ENCODE assay signal across 8 cellular contexts in genomic region chr19:12668937-12669271, GRCh38. TPM values are rescaled to one million over a fixed set of nuclear protein-coding genes. Genes with fewer than 3 reads are reported as not detected.
DNase-seq lines count a peak whose midpoint lies in the region; ATAC-seq and TF ChIP-seq lines count a peak whose summit lies in the region.

No MANE protein-coding gene starts in this region.

- no peak for TF ChIP-seq CTCF in AG10803 (conservative IDR thresholded peaks at IDR 0.05; ENCODE audit: low read length)

- ATAC-seq in left colon (peak; percentile 17), GM19328 (IDR thresholded peaks at IDR 0.05; ENCODE audit: unreplicated experiment) (no peak)

- peak; percentile 64 for DNase-seq in AG10803 (ENCODE audit: low read depth)
- DNase-seq in HK-2 (ENCODE audit: unreplicated experiment), result peak; percentile 67
- peak; percentile 18 to 38 (median 25) for DNase-seq in activated CD4-positive, CD25-positive, alpha-beta regulatory T cell (lab: John Stamatoyannopoulos, UW)
- peak; percentile 65 for DNase-seq in central memory CD4-positive, alpha-beta T cell
- peak; percentile 69 for DNase-seq in left colon
- DNase-seq in stimulated activated CD4-positive, alpha-beta T cell treated with anti-CD3 and anti-CD28 coated beads, Interleukin-1b, Interleukin-23, amount 100 ng/mL, for 4 hours (ENCODE audit: low read depth in 2 of 2), result peak; percentile 51 to 59
- DNase-seq in HuH-7 (ENCODE audit: low spot score), result no peak

- intact Hi-C loops in left colon (cut with DNase I, micrococcal nuclease), result no loop called here

- peak overlapping the region; percentile 95 for H3K4me3 ChIP-seq in AG10803 (ENCODE audit: low read length)

RNA-seq across cellular contexts. Expression of gene WDR83, which starts 2.3 kb away (rescaled TPM):
- 1 to 10 TPM; 6.6 to 8.3 TPM for total RNA-seq in left colon

RNA-seq across cellular contexts. Expression of gene MAN2B1, which starts 2.4 kb away (rescaled TPM):
- total RNA-seq in left colon, result 100 to 1,000 TPM in 1 of 2 donors, 10 to 100 TPM in 1; 77.9 to 116 TPM

RNA-seq across cellular contexts. Expression of gene DHPS, which starts 12.8 kb away (rescaled TPM):
- 10 to 100 TPM; 68.4 to 74.7 TPM for total RNA-seq in left colon

RNA-seq across cellular contexts. Expression of gene GNG14, which starts 18.9 kb away (rescaled TPM):
- not detected for total RNA-seq in left colon

RNA-seq across cellular contexts. Expression of gene FBXW9, which starts 27.5 kb away (rescaled TPM):
- 1 to 10 TPM; 6.2 to 7.0 TPM for total RNA-seq in left colon
